27 cellular contexts compared by ENCODE assay signal in genomic region chr19:3641515-3642269, GRCh38.
"Had no signal": no experiment of that assay in that cellular context is flagged by ENCODE, and none has a peak within 500 bp of the region (broad histone marks: within the 10 kb centered on the region; RNA-seq: fewer than 3 reads in every experiment).

No MANE protein-coding gene starts in this region.

- FAIRE-seq: urothelium cell line had no signal

- H3K4me3 ChIP-seq: stomach, suprapubic skin, testis, thoracic aorta, thyroid gland, tibial artery, tibial nerve, transverse colon, upper lobe of left lung, upper lobe of right lung, uterus, vagina had no signal

- H3K4me1 ChIP-seq: testis, thyroid gland, transverse colon, upper lobe of left lung, upper lobe of right lung, uterus, vagina had no signal

- H3K9me3 ChIP-seq: stomach, suprapubic skin, testis, thoracic aorta, thyroid gland, tibial artery, tibial nerve, transverse colon, upper lobe of left lung, upper lobe of right lung, uterus, vagina had no signal

- H3K27ac ChIP-seq: stomach, suprapubic skin, testis, thoracic aorta, thyroid gland, tibial artery, tibial nerve, transverse colon, upper lobe of left lung, upper lobe of right lung, uterus, vagina had no signal

- ATAC-seq: stimulated activated effector memory CD8-positive, alpha-beta T cell treated with anti-CD3 and anti-CD28 coated beads, Interleukin-12 subunit alpha, Interleukin-12 subunit beta, amount 100 ng/mL, for 72 hours; stimulated activated memory B cell treated with anti-CD40 and anti-IgM and Interleukin-4, amounts not matched to agents 10 μg/mL and 1 μg/mL and 100 μg/mL, for 72 hours; stimulated activated naive B cell treated with anti-CD40 and anti-IgM and Interleukin-4, amounts not matched to agents 10 μg/mL and 1 μg/mL and 100 μg/mL, for 72 hours; stimulated activated naive CD8-positive, alpha-beta T cell treated with anti-CD3 and anti-CD28 coated beads, Interleukin-15, amount 100 ng/mL, for 72 hours; stimulated activated naive CD8-positive, alpha-beta T cell treated with anti-CD3 and anti-CD28 coated beads, Interleukin-15, Interleukin-2, amounts not matched to agents 100 U/mL and 50 U/mL, for 24 hours; upper lobe of right lung had no signal

- H3K27me3 ChIP-seq: stomach, suprapubic skin, testis, thyroid gland, tibial artery, tibial nerve, transverse colon, upper lobe of left lung, upper lobe of right lung, uterus, vagina had no signal

- H3K36me3 ChIP-seq: uterus had no signal

- DNase-seq: stimulated activated CD4-positive, alpha-beta T cell treated with anti-CD3 and anti-CD28 coated beads, Interleukin-2, amount 100 ng/mL, for 48 hours; stimulated activated CD4-positive, alpha-beta T cell treated with anti-CD3 and anti-CD28 coated beads, Interleukin-4, amount 100 ng/mL, for 1 hour; stimulated activated CD4-positive, alpha-beta T cell treated with anti-CD3 and anti-CD28 coated beads, Interleukin-4, amount 100 ng/mL, for 24 hours; stimulated activated CD4-positive, alpha-beta T cell treated with anti-CD3 and anti-CD28 coated beads, Interleukin-4, amount 100 ng/mL, for 4 hours; stimulated activated CD8-positive, alpha-beta memory T cell treated with anti-CD3 and anti-CD28 coated beads, Interleukin-4, amount 100 ng/mL, for 48 hours; stimulated activated naive B cell treated with anti-CD40 and anti-IgM and Interleukin-4, amounts not matched to agents 10 μg/mL and 1 μg/mL and 100 μg/mL, for 72 hours; stimulated activated naive CD4-positive, alpha-beta T cell; stimulated activated naive CD4-positive, alpha-beta T cell treated with Interleukin-2 at 50 U/mL for 16 hours; stimulated activated naive CD8-positive, alpha-beta T cell treated with anti-CD3 and anti-CD28 coated beads, Interleukin-15, amount 100 ng/mL, for 72 hours; stimulated activated naive CD8-positive, alpha-beta T cell treated with anti-CD3 and anti-CD28 coated beads, Interleukin-15, Interleukin-2, amounts not matched to agents 100 U/mL and 50 U/mL, for 24 hours; stomach; substantia nigra; testis; thyroid gland; tibial artery; transverse colon; trophoblast cell; upper lobe of right lung; uterus had no signal
